ENCODE assay signal across 13 cellular contexts in genomic region chr6:35754452-35755321, GRCh38. TPM values are rescaled to one million over a fixed set of nuclear protein-coding genes. Genes with fewer than 3 reads are reported as not detected.
DNase-seq lines count a peak whose midpoint lies in the region; ATAC-seq and TF ChIP-seq lines count a peak whose summit lies in the region.
"Had no signal": no experiment of that assay in that cellular context is flagged by ENCODE, and none has a peak within 500 bp of the region (broad histone marks: within the 10 kb centered on the region; RNA-seq: fewer than 3 reads in every experiment).

No MANE protein-coding gene starts in this region.

- H3K4me3 ChIP-seq in A673 (ENCODE audit: low read depth, low read length, poor library complexity, severe bottlenecking) (no peak overlapping the region), GM23338 (no peak overlapping the region), fibroblast of lung (replicated peaks in 1 of 4; ENCODE audit: control extremely low read depth in 1 of 4, insufficient read depth in 1 of 4, low read depth in 3 of 4, low read length in 4 of 4) (no peak overlapping the region)
- H3K4me3 ChIP-seq: ascending aorta, sigmoid colon had no signal

- H3K9me3 ChIP-seq in A673 (ENCODE audit: low read depth, low read length, poor library complexity, severe bottlenecking) (no peaks in the 10 kb centered on the region), fibroblast of lung (ENCODE audit: control insufficient read depth, insufficient read depth, low read depth, low read length) (no peaks in the 10 kb centered on the region)
- H3K9me3 ChIP-seq: ascending aorta, sigmoid colon had no signal

- no peak overlapping the region for H3K9ac ChIP-seq in fibroblast of lung (ENCODE audit: insufficient read depth, low read length)

- peak; percentile 15; the same call in 2 of the 3 replicates for ATAC-seq in GM23338
- no peak for ATAC-seq in GM19397 (IDR thresholded peaks at IDR 0.05; ENCODE audit: unreplicated experiment)

- H4K20me1 ChIP-seq in GM23338 (replicated peaks; ENCODE audit: insufficient read depth) (no peaks in the 10 kb centered on the region), fibroblast of lung (ENCODE audit: control insufficient read depth, extremely low read depth, insufficient read depth, low read length) (no peaks in the 10 kb centered on the region)

- no peaks in the 10 kb centered on the region for H3K36me3 Mint-ChIP-seq in GM23338 (ENCODE audit: low read depth)

- peak overlapping the region; percentile 35 for H3K4me2 ChIP-seq in GM23338
- no peak overlapping the region for H3K4me2 ChIP-seq in fibroblast of lung (ENCODE audit: extremely low read depth, insufficient read depth, low read length)

- BruUV-seq in A673 (replicated peaks; lab: Mats Ljungman, UMichigan), result no TSS peak

- DNase-seq in A673 (ENCODE audit: low spot score) (peak; percentile 44), GM23338 (ENCODE audit: low spot score) (no peak), NCI-H446 (lab: John Stamatoyannopoulos, UW) (peak; percentile 75 to 89), fibroblast of lung (ENCODE audit: low read depth in 2 of 2) (peak; percentile 31 to 56), GM13976 (ENCODE audit: low spot score) (no peak), COR-L47 (lab: John Stamatoyannopoulos, UW) (no peak), RWPE1 (ENCODE audit: low spot score) (no peak)
- DNase-seq: C1 segment of cervical spinal cord, NCI-H2081 treated with DMSO at 0.1 percent for 48 hours, sigmoid colon had no signal

- H3K4me3 Mint-ChIP-seq in GM23338, result no peak overlapping the region
- H3K4me3 Mint-ChIP-seq: memory B cell had no signal

- H3K27ac Mint-ChIP-seq in GM23338, result no peak overlapping the region
- H3K27ac Mint-ChIP-seq: memory B cell had no signal

- H3K27ac ChIP-seq in A673 (ENCODE audit: low read depth, low read length, poor library complexity, severe bottlenecking) (no peak overlapping the region), GM23338 (ENCODE audit: low read depth) (no peak overlapping the region), fibroblast of lung (ENCODE audit: insufficient read depth, low read length) (no peak overlapping the region), RWPE1 (no peak overlapping the region)
- H3K27ac ChIP-seq: ascending aorta, sigmoid colon had no signal

- TF ChIP-seq CTCF in A673 (conservative IDR thresholded peaks at IDR 0.05; ENCODE audit: low read depth, low read length) (no peak), GM23338 (conservative IDR thresholded peaks at IDR 0.05; ENCODE audit: low read depth in 2 of 2) (no peak), fibroblast of lung (conservative IDR thresholded peaks at IDR 0.05 in 1 of 2, IDR thresholded peaks at IDR 0.05 in 1 of 2; ENCODE audit: low read depth in 1 of 2, low read length in 2 of 2) (no peak), GM13976 (IDR thresholded peaks at IDR 0.05; ENCODE audit: borderline replicate concordance, control extremely low read depth, extremely low read depth, insufficient read depth, missing control alignments) (no peak), RWPE1 (conservative IDR thresholded peaks at IDR 0.05; ENCODE audit: low read depth) (no peak)

- in situ Hi-C loops in GM13976 (cut with MboI; ENCODE audit: low sequenced_read_pairs, unreplicated experiment), result no loop called here

- H3K79me2 ChIP-seq in GM23338 (replicated peaks; ENCODE audit: insufficient read depth) (no peaks in the 10 kb centered on the region), fibroblast of lung (ENCODE audit: control insufficient read depth, insufficient read depth, low read length) (no peaks in the 10 kb centered on the region)

- H3K9me2 ChIP-seq in GM23338 (ENCODE audit: insufficient read depth), result no peaks in the 10 kb centered on the region

- no peaks in the 10 kb centered on the region; the same call in 1 of the 2 replicates for H3F3A ChIP-seq in GM23338 (replicated peaks; ENCODE audit: low read depth)

- POLR2A ChIA-PET in A673 (lab: Charles Lee; ENCODE audit: low non-redundant PET) (interaction anchor here (0.6 kb wide), 1 partner anchor 232 kb away, joined by 5 read pairs; no protein-coding TSS in a partner anchor), RWPE1 (lab: Yijun Ruan, JAX; ENCODE audit: low non-redundant PET) (no interaction called here)

- H3K27me3 ChIP-seq in A673 (replicated peaks; ENCODE audit: insufficient read depth, low read depth, low read length, poor library complexity), result no peaks in the 10 kb centered on the region
- no peaks in the 10 kb centered on the region for H3K27me3 ChIP-seq in GM23338 (ENCODE audit: insufficient read depth)
- no peaks in the 10 kb centered on the region for H3K27me3 ChIP-seq in fibroblast of lung (ENCODE audit: control insufficient read depth, insufficient read depth, low read length)
- H3K27me3 ChIP-seq: ascending aorta had no signal

- intact Hi-C loops in A673 (cut with micrococcal nuclease; ENCODE audit: unreplicated experiment), result no loop called here

- H2AFZ ChIP-seq in GM23338, result peak overlapping the region; percentile 43; the same call in 1 of the 2 replicates
- H2AFZ ChIP-seq in fibroblast of lung (ENCODE audit: low read length), result no peak overlapping the region

- no peaks in the 10 kb centered on the region for H3K9me3 Mint-ChIP-seq in GM23338
- H3K9me3 Mint-ChIP-seq: memory B cell had no signal

- CTCF ChIA-PET in A673 (lab: Charles Lee), result interaction anchor here (0.6 to 1.5 kb wide), 2 partner anchors 14 to 18 kb away, joined by 3 to 5 read pairs; partner anchors contain the start of gene ARMC12
- CTCF ChIA-PET in RWPE1 (lab: Yijun Ruan, JAX), result interaction anchor here (0.5 to 1.1 kb wide), 4 partner anchors 20 to 319 kb away, joined by 3 to 5 read pairs (median 4); partner anchors contain the start of gene SRPK1

- no peaks in the 10 kb centered on the region for H3K36me3 ChIP-seq in A673 (ENCODE audit: insufficient read depth, low read length, poor library complexity, severe bottlenecking)
- H3K36me3 ChIP-seq in GM23338 (ENCODE audit: insufficient read depth), result no peaks in the 10 kb centered on the region
- no peaks in the 10 kb centered on the region for H3K36me3 ChIP-seq in fibroblast of lung (ENCODE audit: control insufficient read depth, insufficient read depth, low read length)
- H3K36me3 ChIP-seq: ascending aorta, sigmoid colon had no signal

- peaks cover 20% of the 10 kb centered on the region for H3K27me3 Mint-ChIP-seq in GM23338 (ENCODE audit: insufficient read depth, low read depth, poor library complexity)

- peaks cover 29% of the 10 kb centered on the region for H3K4me1 Mint-ChIP-seq in GM23338

- H3K4me1 ChIP-seq in A673 (ENCODE audit: insufficient read depth, low read length, poor library complexity, severe bottlenecking) (no peaks in the 10 kb centered on the region), GM23338 (ENCODE audit: insufficient read depth) (peaks cover 21% of the 10 kb centered on the region), fibroblast of lung (ENCODE audit: control insufficient read depth, extremely low read depth, insufficient read depth, low read length) (no peaks in the 10 kb centered on the region)
- H3K4me1 ChIP-seq: ascending aorta, sigmoid colon had no signal

RNA-seq across cellular contexts. Expression of gene ARMC12, which starts 17.9 kb away (rescaled TPM):
- total RNA-seq in A673 (2021) (0.74 and 1.0 TPM in 2 replicates), fibroblast of lung (0.50 and 1.0 TPM in 2 replicates)
- 0.90 and 1.3 TPM in 2 replicates for total RNA-seq in GM23338 (2014; rRNA removed; shearing (Covaris generic))
- polyA plus RNA-seq in GM23338 (2016; fragmentation: Nextera tagmentation; extraction: Ambion mirVana) (0.94 TPM in 2 replicates), fibroblast of lung (0.17 and 0.18 TPM in 2 replicates)
- polyA plus RNA-seq in fibroblast of lung (2012), result 0.23 and 0.48 TPM in 2 replicates
- not detected in 2 replicates for polyA minus RNA-seq in fibroblast of lung (ENCODE audit: low replicate concordance)
- total RNA-seq: ascending aorta had no signal

RNA-seq across cellular contexts. Expression of gene CLPSL2, which starts 21.7 kb away (rescaled TPM):
- not detected in 2 replicates for total RNA-seq in A673 (2021)
- 3.1 TPM in 1 of 2 replicates, not detected in the other for total RNA-seq in GM23338 (2014; rRNA removed; shearing (Covaris generic))
- polyA plus RNA-seq in GM23338 (2016; fragmentation: Nextera tagmentation; extraction: Ambion mirVana), result 2.9 and 3.6 TPM in 2 replicates
- not detected in 2 replicates for total RNA-seq in fibroblast of lung
- polyA plus RNA-seq in fibroblast of lung, result not detected in 2 replicates
- not detected in 2 replicates for polyA plus RNA-seq in fibroblast of lung (2012)
- polyA minus RNA-seq in fibroblast of lung (ENCODE audit: low replicate concordance), result not detected in 2 replicates
- total RNA-seq: ascending aorta, sigmoid colon had no signal
- polyA plus RNA-seq: sigmoid colon had no signal

RNA-seq across cellular contexts. Expression of gene CLPSL1, which starts 26.1 kb away (rescaled TPM):
- total RNA-seq in A673 (2021), result not detected in 2 replicates
- not detected in 2 replicates for total RNA-seq in GM23338 (2014; rRNA removed; shearing (Covaris generic))
- polyA plus RNA-seq in GM23338 (2016; fragmentation: Nextera tagmentation; extraction: Ambion mirVana), result 0.80 TPM in 1 of 2 replicates, not detected in the other
- not detected in 2 replicates for total RNA-seq in fibroblast of lung
- polyA plus RNA-seq in fibroblast of lung, result not detected in 2 replicates
- polyA plus RNA-seq in fibroblast of lung (2012), result not detected in 2 replicates
- not detected in 2 replicates for polyA minus RNA-seq in fibroblast of lung (ENCODE audit: low replicate concordance)
- total RNA-seq: ascending aorta, sigmoid colon had no signal
- polyA plus RNA-seq: sigmoid colon had no signal

RNA-seq across cellular contexts. Expression of gene CLPS, which starts 42.4 kb away (rescaled TPM):
- total RNA-seq in A673 (2021), result not detected in 2 replicates
- not detected in 2 replicates for total RNA-seq in GM23338 (2014; rRNA removed; shearing (Covaris generic))
- not detected in 2 replicates for polyA plus RNA-seq in GM23338 (2016; fragmentation: Nextera tagmentation; extraction: Ambion mirVana)
- total RNA-seq in fibroblast of lung, result not detected in 2 replicates
- polyA plus RNA-seq in fibroblast of lung, result not detected in 2 replicates
- polyA plus RNA-seq in fibroblast of lung (2012), result not detected in 2 replicates
- not detected in 2 replicates for polyA minus RNA-seq in fibroblast of lung (ENCODE audit: low replicate concordance)
- total RNA-seq: ascending aorta, sigmoid colon had no signal

RNA-seq across cellular contexts. Expression of gene LHFPL5, which starts 50.5 kb away (rescaled TPM):
- total RNA-seq in A673 (2021) (not detected in 2 replicates), fibroblast of lung (not detected in 2 replicates)
- total RNA-seq in GM23338 (2014; rRNA removed; shearing (Covaris generic)), result not detected in 2 replicates
- polyA plus RNA-seq in GM23338 (2016; fragmentation: Nextera tagmentation; extraction: Ambion mirVana) (not detected in 2 replicates), fibroblast of lung (not detected in 2 replicates)
- not detected in 2 replicates for polyA plus RNA-seq in fibroblast of lung (2012)
- polyA minus RNA-seq in fibroblast of lung (ENCODE audit: low replicate concordance), result not detected in 2 replicates
- total RNA-seq: ascending aorta had no signal

Comparison
In these comparisons a context has a peak if more than half of its experiments do, and no peak if none do; other contexts are left out.
1. DNase-seq: peak in A673 (single experiment), NCI-H446 (2 of 2) and fibroblast of lung (2 of 2); none in GM23338 (single experiment), GM13976 (single experiment), COR-L47 (single experiment) and RWPE1 (single experiment).